In genomic region chr4:69458184-69458826, GRCh38 we compare ENCODE assay signal across 25 cellular contexts. TPM values are rescaled to one million over a fixed set of nuclear protein-coding genes. Genes with fewer than 3 reads are reported as not detected.
DNase-seq lines count a peak whose midpoint lies in the region; ATAC-seq, FAIRE-seq and TF ChIP-seq lines count a peak whose summit lies in the region.
"Had no signal": no experiment of that assay in that cellular context is flagged by ENCODE, and none has a peak within 500 bp of the region (broad histone marks: within the 10 kb centered on the region; RNA-seq: fewer than 3 reads in every experiment).

No MANE protein-coding gene starts in this region.

- FAIRE-seq in HepG2 (lab: Jason Lieb, UNC) = peak; percentile 81
- FAIRE-seq: A549, D721Med, GM12878, H1 had no signal

- H3K4me3 ChIP-seq in HepG2 (replicated peaks in 1 of 3; ENCODE audit: insufficient read depth in 1 of 3, low read depth in 2 of 3, low read length in 3 of 3) (no peak overlapping the region), neural cell (ENCODE audit: low read length) (no peak overlapping the region)
- H3K4me3 ChIP-seq: A549; BLaER1 treated with 17β-estradiol and CSF1 and Interleukin-3, amounts not matched to agents 10 nM and 100 nM; GM12878; GM23248 had no signal

- H2AFZ ChIP-seq in HepG2 (ENCODE audit: low read length) = no peak overlapping the region
- no peak overlapping the region for H2AFZ ChIP-seq in neural cell (ENCODE audit: low read depth, low read length)
- H2AFZ ChIP-seq: GM23248 had no signal

- TF ChIP-seq RAD21 in HepG2 (CRISPR knock-in tag; IDR thresholded peaks at IDR 0.05) (no peak), neural cell (conservative IDR thresholded peaks at IDR 0.05) (no peak)

- H3K27ac ChIP-seq in HepG2 (ENCODE audit: extremely low read length, insufficient read depth, low read length) = peak overlapping the region; percentile 41
- H3K27ac ChIP-seq in neural cell (ENCODE audit: low read length) = peak overlapping the region; percentile 66
- H3K27ac ChIP-seq: A549; BLaER1 treated with 17β-estradiol and CSF1 and Interleukin-3, amounts not matched to agents 10 nM and 100 nM; GM23248 had no signal

- H3K79me2 ChIP-seq in HepG2 (ENCODE audit: insufficient read depth, low read length) (no peaks in the 10 kb centered on the region), neural cell (replicated peaks; ENCODE audit: insufficient read depth, low read length) (no peaks in the 10 kb centered on the region)

- in situ Hi-C loops in HepG2 (cut with HindIII; ENCODE audit: extremely low pct_ligation_motif_present, low pct_unique_long_range_greater_than_20kb) = no loop called here

- H3K9me2 ChIP-seq in neural cell (ENCODE audit: insufficient read depth, low read length) = no peaks in the 10 kb centered on the region

- H3K27me3 ChIP-seq in HepG2 (ENCODE audit: control insufficient read depth in 1 of 2, insufficient read depth in 2 of 2, low read length in 2 of 2) (no peaks in the 10 kb centered on the region), neural cell (ENCODE audit: insufficient read depth, low read depth, low read length) (no peaks in the 10 kb centered on the region)
- H3K27me3 ChIP-seq: BE2C; BLaER1 treated with 17β-estradiol and CSF1 and Interleukin-3, amounts not matched to agents 10 nM and 100 nM had no signal

- peak; percentile 3 for DNase-seq in HuH-7.5 (ENCODE audit: low spot score)
- peak; percentile 59 for DNase-seq in HepG2 (ENCODE audit: low spot score)
- no peak for DNase-seq in GM19240 (ENCODE audit: insufficient read length, low spot score)
- no peak for DNase-seq in NCI-H1417 treated with DMSO at 0.1 percent for 48 hours (lab: John Stamatoyannopoulos, UW)
- DNase-seq: 8988T; ACHN; AML-193; BE2C; CD4-positive, alpha-beta T cell; CD8-positive, alpha-beta memory T cell; DMS 273 treated with DMSO at 0.1 percent for 48 hours; DMS79; EL; GDM1; GM23248; H7; HCEC 1CT had no signal

- CTCF ChIA-PET in HepG2 (lab: Yijun Ruan, JAX; ENCODE audit: low intra/inter-chr PET ratio, low total read pairs) = no interaction called here

- 63% methylated on average over 3 of the region's 3 CpGs for WGBS in HepG2 (ENCODE audit: low lambda C conversion rate)

- no peaks in the 10 kb centered on the region for H4K20me1 ChIP-seq in HepG2 (ENCODE audit: insufficient read depth, low read length)
- no peaks in the 10 kb centered on the region for H4K20me1 ChIP-seq in neural cell (ENCODE audit: insufficient read depth)
- H4K20me1 ChIP-seq: BLaER1 treated with 17β-estradiol and CSF1 and Interleukin-3, amounts not matched to agents 10 nM and 100 nM had no signal

- no TSS peak for BruUV-seq in HepG2 (replicated peaks; lab: Mats Ljungman, UMichigan)

- TF ChIP-seq EP300 in HepG2 (IDR thresholded peaks at IDR 0.05; ENCODE audit: low read depth in 2 of 2, low read length in 2 of 2) (peak in 1 of 2 experiments; percentile 93; a peak in 2 of 4 replicates), HepG2 (CRISPR knock-in tag; IDR thresholded peaks at IDR 0.05; ENCODE audit: borderline replicate concordance) (no peak), neural cell (conservative IDR thresholded peaks at IDR 0.05; ENCODE audit: poor library complexity, severe bottlenecking) (peak; percentile 87)

- H3K4me1 ChIP-seq in HepG2 (ENCODE audit: insufficient read depth, low read length) = peaks cover 26% of the 10 kb centered on the region
- H3K4me1 ChIP-seq: A549; BE2C; BLaER1 treated with 17β-estradiol and CSF1 and Interleukin-3, amounts not matched to agents 10 nM and 100 nM had no signal

- intact Hi-C loops in HepG2 (cut with micrococcal nuclease; ENCODE audit: unreplicated experiment) = no loop called here

- peak; percentile 77 for ATAC-seq in HepG2
- ATAC-seq in GM18858 (IDR thresholded peaks at IDR 0.05; ENCODE audit: unreplicated experiment) = no peak
- ATAC-seq: A549, GM12878 had no signal

- H3K9ac ChIP-seq in HepG2 (ENCODE audit: insufficient read depth, low read depth, low read length) (no peak overlapping the region), neural cell (ENCODE audit: low read length) (no peak overlapping the region)
- H3K9ac ChIP-seq: BLaER1 treated with 17β-estradiol and CSF1 and Interleukin-3, amounts not matched to agents 10 nM and 100 nM; GM23248 had no signal

- 0 out of 2 replicates have a peak overlapping the region, but pooled peaks have one; percentile 4 for H3K4me2 ChIP-seq in HepG2 (ENCODE audit: low read depth, low read length)
- H3K4me2 ChIP-seq in neural cell (ENCODE audit: low read length) = no peak overlapping the region
- H3K4me2 ChIP-seq: A549; BLaER1 treated with 17β-estradiol and CSF1 and Interleukin-3, amounts not matched to agents 10 nM and 100 nM had no signal

- no peak for TF ChIP-seq POLR2A in HepG2 (IDR thresholded peaks at IDR 0.05; ENCODE audit: insufficient read depth in 1 of 2, low read depth in 2 of 2, low read length in 2 of 2)

- H3K9me3 ChIP-seq in HepG2 (ENCODE audit: low read length) (no peaks in the 10 kb centered on the region), neural cell (ENCODE audit: low read length) (no peaks in the 10 kb centered on the region)
- H3K9me3 ChIP-seq: A549; BE2C; BLaER1 treated with 17β-estradiol and CSF1 and Interleukin-3, amounts not matched to agents 10 nM and 100 nM had no signal

- POLR2A ChIA-PET in HepG2 (lab: Yijun Ruan, JAX) = no interaction called here

- H3K36me3 ChIP-seq in HepG2 (replicated peaks in 1 of 2; ENCODE audit: control insufficient read depth in 1 of 2, insufficient read depth in 2 of 2, low read length in 2 of 2) = no peaks in the 10 kb centered on the region
- no peaks in the 10 kb centered on the region for H3K36me3 ChIP-seq in neural cell (ENCODE audit: insufficient read depth, low read length)
- H3K36me3 ChIP-seq: BE2C; BLaER1 treated with 17β-estradiol and CSF1 and Interleukin-3, amounts not matched to agents 10 nM and 100 nM had no signal

- TF ChIP-seq CTCF in HepG2 (CRISPR knock-in tag; IDR thresholded peaks at IDR 0.05) = no peak
- TF ChIP-seq CTCF in neural cell (IDR thresholded peaks at IDR 0.05; ENCODE audit: poor library complexity, severe bottlenecking) = no peak

- no peaks in the 10 kb centered on the region for H3F3A ChIP-seq in neural cell (ENCODE audit: insufficient read depth, low read length, poor library complexity, severe bottlenecking)

TF ChIP-seq in HepG2, 621 proteins besides CTCF, POLR2A, EP300 and RAD21 (continues in another document):
- TF ChIP-seq SMARCE1 (IDR thresholded peaks at IDR 0.05; ENCODE audit: borderline replicate concordance) (no peak), NCOA5 (CRISPR knock-in tag; IDR thresholded peaks at IDR 0.05) (no peak), DR1 (CRISPR knock-in tag; IDR thresholded peaks at IDR 0.05) (no peak), FIP1L1 (IDR thresholded peaks at IDR 0.05; ENCODE audit: borderline replicate concordance, insufficient read depth, low read depth, low read length) (no peak), ZIK1 (CRISPR knock-in tag; IDR thresholded peaks at IDR 0.05; ENCODE audit: borderline replicate concordance, low read depth) (no peak), ZNF660 (CRISPR knock-in tag; IDR thresholded peaks at IDR 0.05; ENCODE audit: borderline replicate concordance, low read depth) (no peak), TBL1XR1 (IDR thresholded peaks at IDR 0.05; ENCODE audit: borderline replicate concordance, low read length, partially characterized antibody) (no peak), POGZ (CRISPR knock-in tag; IDR thresholded peaks at IDR 0.05) (peak; percentile 94), MAF1 (CRISPR knock-in tag; IDR thresholded peaks at IDR 0.05; ENCODE audit: borderline replicate concordance) (no peak), ZNF207 (IDR thresholded peaks at IDR 0.05; ENCODE audit: borderline replicate concordance) (no peak)

TF ChIP-seq in neural cell, 6 proteins besides CTCF, POLR2A, EP300 and RAD21 (continues in another document):
- TF ChIP-seq SMC3 (conservative IDR thresholded peaks at IDR 0.05; ENCODE audit: poor library complexity) = no peak
- TF ChIP-seq EZH2 (IDR thresholded peaks at IDR 0.05; ENCODE audit: borderline replicate concordance, insufficient read depth, low read length, poor library complexity, severe bottlenecking) = no peak
- no peak for TF ChIP-seq TAF1 (IDR thresholded peaks at IDR 0.05; ENCODE audit: low read depth)

RNA-seq across cellular contexts. Expression of gene UGT2B4, which starts 37.4 kb away (rescaled TPM):
- total RNA-seq in HepG2 (2016; rRNA removed; fragmentation: Illumina TruSeq; extraction: Trizol) = 9.3 and 14.2 TPM in 2 replicates
- 0.88 and 1.0 TPM in 2 replicates for total RNA-seq in HepG2 (2016; cell fraction: cytosol; rRNA removed; fragmentation: Illumina TruSeq; extraction: Trizol; ENCODE audit: low read depth)
- total RNA-seq in HepG2 (2016; cell fraction: insoluble cytoplasmic fraction; rRNA removed; fragmentation: Illumina TruSeq; extraction: Trizol) = 8.7 and 13.6 TPM in 2 replicates
- 2.7 and 2.8 TPM in 2 replicates for total RNA-seq in HepG2 (2016; cell fraction: membrane; rRNA removed; fragmentation: Illumina TruSeq; extraction: Trizol)
- total RNA-seq in HepG2 (2016; cell fraction: nucleus; rRNA removed; fragmentation: Illumina TruSeq; extraction: Trizol) = 11.5 TPM in 2 replicates
- 5.0 and 14.1 TPM in 2 replicates for polyA plus RNA-seq in HepG2 (2011; rRNA removed)
- 2.0 and 12.3 TPM in 2 replicates for polyA plus RNA-seq in HepG2 (2011; cell fraction: cytosol; rRNA removed)
- polyA plus RNA-seq in HepG2 (2011; cell fraction: nucleus; rRNA removed) = 1.1 and 4.2 TPM in 2 replicates
- polyA plus RNA-seq in HepG2 (2012) = 9.5 and 16.5 TPM in 2 replicates
- polyA plus RNA-seq in HepG2 (2016; cell fraction: cytosol; fragmentation: Illumina TruSeq; extraction: Trizol; ENCODE audit: low read depth) = 0.87 and 1.3 TPM in 2 replicates
- polyA plus RNA-seq in HepG2 (2016; cell fraction: insoluble cytoplasmic fraction; fragmentation: Illumina TruSeq; extraction: Trizol; ENCODE audit: low read depth) = 7.2 and 7.4 TPM in 2 replicates
- 1.5 and 1.6 TPM in 2 replicates for polyA plus RNA-seq in HepG2 (2016; cell fraction: membrane; fragmentation: Illumina TruSeq; extraction: Trizol; ENCODE audit: low read depth)
- 12.0 and 12.1 TPM in 2 replicates for polyA plus RNA-seq in HepG2 (2016; cell fraction: nucleus; fragmentation: Illumina TruSeq; extraction: Trizol; ENCODE audit: insufficient read depth, low read depth)
- 1.2 TPM in 1 of 2 replicates, not detected in the other for polyA minus RNA-seq in HepG2 (2011; rRNA and poly(A)+ RNA removed; ENCODE audit: low replicate concordance)
- polyA minus RNA-seq in HepG2 (2011; cell fraction: cytosol; rRNA and poly(A)+ RNA removed) = 3.2 and 19.0 TPM in 2 replicates
- 6.8 and 22.0 TPM in 2 replicates for polyA minus RNA-seq in HepG2 (2011; cell fraction: nucleus; rRNA and poly(A)+ RNA removed)
- polyA plus RNA-seq in neural cell = not detected in 2 replicates
- polyA minus RNA-seq in neural cell = not detected in 2 replicates
- total RNA-seq: CD4-positive, alpha-beta T cell; CD8-positive, alpha-beta memory T cell; GM23248; H1; H7 had no signal
- polyA plus RNA-seq: CD14-positive monocyte; CD8-positive, alpha-beta memory T cell; GM12878; GM23248; H1 had no signal

Comparison
In these comparisons a context has a peak if more than half of its experiments do, and no peak if none do; other contexts are left out.
1. DNase-seq: peak in HuH-7.5 (single experiment) and HepG2 (single experiment); none in GM19240 (single experiment) and NCI-H1417 treated with DMSO at 0.1 percent for 48 hours (single experiment).